Comparison of ENCODE assay signal across 8 cellular contexts in genomic region chr16:21820908-21821465, GRCh38. TPM values are rescaled to one million over a fixed set of nuclear protein-coding genes. Genes with fewer than 3 reads are reported as not detected.
DNase-seq lines count a peak whose midpoint lies in the region; ATAC-seq and TF ChIP-seq lines count a peak whose summit lies in the region.
"Not testable (repeated sequence)": the region's sequence is repeated elsewhere in the genome, so short reads cannot be mapped to it uniquely, and the experiment has no call there.

No MANE protein-coding gene starts in this region.

- not testable (repeated sequence) for H2AK5ac ChIP-seq in H9 (ENCODE audit: insufficient read length, low read length)

- CTCF ChIA-PET in AG04450 (lab: Charles Lee) (interaction anchor here (0.6 kb wide), 1 partner anchor 776 kb away, joined by 6 read pairs; no protein-coding TSS in a partner anchor), PC-9 (lab: Charles Lee) (interaction anchor here (0.6 kb wide), 1 partner anchor 164 kb away, joined by 4 read pairs; no protein-coding TSS in a partner anchor)
- CTCF ChIA-PET in naive thymus-derived CD4-positive, alpha-beta T cell (lab: Charles Lee): interaction anchor here (1.8 kb wide), 1 partner anchor 133 kb away, joined by 5 read pairs; the partner anchor contains the start of gene UQCRC2

- peak overlapping the region; percentile 53; the same call in 1 of the 2 replicates for H3K14ac ChIP-seq in H9 (ENCODE audit: insufficient read depth, low read length)

- H3K23ac ChIP-seq in H9 (ENCODE audit: insufficient read length, low read depth, low read length): not testable (repeated sequence)

- not testable (repeated sequence) for H3K27me3 Mint-ChIP-seq in H9 (ENCODE audit: low read depth); activated T-cell treated with anti-CD3 and anti-CD28 coated beads, Interleukin-2, amount 50 U/mL, for 72 hours (ENCODE audit: low read depth); naive thymus-derived CD4-positive, alpha-beta T cell

- H3F3A ChIP-seq in PC-9 (ENCODE audit: insufficient read depth, low read depth): not testable (repeated sequence)

- H3K9me3 Mint-ChIP-seq in H9; activated T-cell treated with anti-CD3 and anti-CD28 coated beads, Interleukin-2, amount 50 U/mL, for 72 hours; naive thymus-derived CD4-positive, alpha-beta T cell: not testable (repeated sequence)

- H3K79me2 ChIP-seq in H9 (ENCODE audit: insufficient read depth, low read length); PC-9 (ENCODE audit: low read depth); hepatocyte: not testable (repeated sequence)

- not testable (repeated sequence) for H3K23me2 ChIP-seq in H9 (ENCODE audit: insufficient read length, low read depth, low read length, poor library complexity, severe bottlenecking)

- H3K9ac ChIP-seq in H9 (ENCODE audit: extremely low read depth, insufficient read length, low read length): peak overlapping the region; percentile 83

- H3K9me3 ChIP-seq in AG04450 (ENCODE audit: control insufficient read depth, insufficient read depth, low read length); H9 (ENCODE audit: control insufficient read depth, low read depth, low read length); PC-9 (ENCODE audit: insufficient read depth, low read depth); hepatocyte (ENCODE audit: low read depth); naive thymus-derived CD4-positive, alpha-beta T cell (ENCODE audit: control insufficient read depth in 2 of 3, low read length in 3 of 3); spleen: not testable (repeated sequence)

- not testable (repeated sequence) for H4K20me1 ChIP-seq in H9 (ENCODE audit: control insufficient read depth, insufficient read depth, insufficient read length); PC-9 (ENCODE audit: insufficient read depth); hepatocyte (ENCODE audit: insufficient read depth, poor library complexity, severe bottlenecking)

- POLR2A ChIA-PET in AG04450 (lab: Yijun Ruan, JAX): interaction anchor here (1.3 kb wide), 1 partner anchor 132 kb away, joined by 3 read pairs; the partner anchor contains the start of gene UQCRC2
- POLR2A ChIA-PET in PC-9 (lab: Charles Lee; ENCODE audit: unreplicated experiment): not testable (repeated sequence)
- POLR2A ChIA-PET in naive thymus-derived CD4-positive, alpha-beta T cell (lab: Charles Lee): interaction anchor here (1.3 to 2.1 kb wide), 3 partner anchors 117 to 367 kb away, joined by 3 to 10 read pairs (median 3); partner anchors contain the start of gene UQCRC2

- not testable (repeated sequence) for H3K27me3 ChIP-seq in AG04450 (ENCODE audit: control insufficient read depth, insufficient read depth, low read length); H9 (ENCODE audit: insufficient read depth, low read length); PC-9 (ENCODE audit: insufficient read depth, low read depth); dorsolateral prefrontal cortex; hepatocyte; naive thymus-derived CD4-positive, alpha-beta T cell (ENCODE audit: control insufficient read depth in 2 of 2, insufficient read depth in 2 of 2, low read length in 2 of 2); spleen (replicated peaks in 1 of 7)

- peak overlapping the region; percentile 83 to 95 for H3K4me3 Mint-ChIP-seq in H9
- peak overlapping the region; percentile 90 to 94 for H3K4me3 Mint-ChIP-seq in activated T-cell treated with anti-CD3 and anti-CD28 coated beads, Interleukin-2, amount 50 U/mL, for 72 hours
- H3K4me3 Mint-ChIP-seq in naive thymus-derived CD4-positive, alpha-beta T cell: peak overlapping the region; percentile 94 to 99 (median 96)

- not testable (repeated sequence) for H2BK12ac ChIP-seq in H9 (ENCODE audit: insufficient read length, low read depth, low read length)

- H3K4me1 Mint-ChIP-seq in H9: not testable (repeated sequence)
- H3K4me1 Mint-ChIP-seq in activated T-cell treated with anti-CD3 and anti-CD28 coated beads, Interleukin-2, amount 50 U/mL, for 72 hours (ENCODE audit: low read depth): peaks cover 24% of the 10 kb centered on the region
- peaks cover 12 to 34% (median 21%) of the 10 kb centered on the region in 7 donors for H3K4me1 Mint-ChIP-seq in naive thymus-derived CD4-positive, alpha-beta T cell

- not testable (repeated sequence) for DNase-seq in AG04450 (ENCODE audit: low read depth, low spot score); H9; PC-9; activated T-cell treated with anti-CD3 and anti-CD28 coated beads, Interleukin-2, amount 50 U/mL, for 72 hours; dorsolateral prefrontal cortex; hepatocyte (ENCODE audit: low spot score); naive thymus-derived CD4-positive, alpha-beta T cell; spleen

- no CpG with 5 or more reads among the region's 15 CpGs for WGBS in H9 (ENCODE audit: extremely low coverage, insufficient read length, low lambda C conversion rate)
- WGBS in hepatocyte (ENCODE audit: low lambda C conversion rate, missing lambda C conversion rate): 98% methylated on average over 14 of the region's 15 CpGs
- WGBS in spleen, 5 donors: 67 to 73% (median 71%) methylated on average over 15 of the region's 15 CpGs

- not testable (repeated sequence) for H4K5ac ChIP-seq in H9 (ENCODE audit: insufficient read length, low read depth, low read length)

- not testable (repeated sequence) for H3K79me1 ChIP-seq in H9 (ENCODE audit: insufficient read depth, low read depth, low read length, poor library complexity, severe bottlenecking)

- H3K18ac ChIP-seq in H9 (ENCODE audit: insufficient read length, low read depth, low read length): not testable (repeated sequence)

- H3K27ac Mint-ChIP-seq in H9: peak overlapping the region in 2 of 3 experiments; percentile 88 to 97; a peak in 5 of 7 replicates
- peak overlapping the region; percentile 96 for H3K27ac Mint-ChIP-seq in activated T-cell treated with anti-CD3 and anti-CD28 coated beads, Interleukin-2, amount 50 U/mL, for 72 hours
- peak overlapping the region; percentile 96 to 100 (median 99) for H3K27ac Mint-ChIP-seq in naive thymus-derived CD4-positive, alpha-beta T cell

- not testable (repeated sequence) for H2BK120ac ChIP-seq in H9 (ENCODE audit: low read depth, low read length, poor library complexity, severe bottlenecking)

- H3K4me2 ChIP-seq in H9 (ENCODE audit: insufficient read depth, insufficient read length, low read length): peak overlapping the region; percentile 86
- H3K4me2 ChIP-seq in PC-9: peak overlapping the region; percentile 74
- H3K4me2 ChIP-seq in hepatocyte: peak overlapping the region; percentile 63

- not testable (repeated sequence) for H3K36me3 ChIP-seq in PC-9 (ENCODE audit: low read depth); hepatocyte (replicated peaks; ENCODE audit: insufficient read depth, low read depth); naive thymus-derived CD4-positive, alpha-beta T cell (ENCODE audit: control insufficient read depth in 2 of 3, insufficient read depth in 3 of 3, low read length in 3 of 3)
- H3K36me3 ChIP-seq in spleen: peaks cover 0 to 11% (median 3%) of the 10 kb centered on the region in 6 donors

- H2AFZ ChIP-seq in H9 (ENCODE audit: low read length); PC-9: not testable (repeated sequence)
- H2AFZ ChIP-seq in hepatocyte: peak overlapping the region; percentile 63

- TF ChIP-seq CTCF in AG04450 (IDR thresholded peaks at IDR 0.05; ENCODE audit: low read depth, low read length); H9 (conservative IDR thresholded peaks at IDR 0.05); PC-9 (conservative IDR thresholded peaks at IDR 0.05); dorsolateral prefrontal cortex (IDR thresholded peaks at IDR 0.05 in 54 of 56, conservative IDR thresholded peaks at IDR 0.05 in 2 of 56; ENCODE audit: low read depth in 1 of 56, partially characterized antibody in 56 of 56); hepatocyte (IDR thresholded peaks at IDR 0.05; ENCODE audit: poor library complexity); spleen (IDR thresholded peaks at IDR 0.05 in 8 of 11, conservative IDR thresholded peaks at IDR 0.05 in 3 of 11): not testable (repeated sequence)

- H3K9me2 ChIP-seq in PC-9 (ENCODE audit: insufficient read depth); hepatocyte (replicated peaks; ENCODE audit: insufficient read depth): not testable (repeated sequence)

- H3K27ac ChIP-seq in AG04450 (ENCODE audit: low read depth, low read length); H9 (ENCODE audit: insufficient read length, low read depth, low read length); PC-9: not testable (repeated sequence)
- peak overlapping the region in 18 of 59 donors; percentile 53 to 86 (median 68) for H3K27ac ChIP-seq in dorsolateral prefrontal cortex
- H3K27ac ChIP-seq in hepatocyte: peak overlapping the region; percentile 67
- peak overlapping the region; percentile 97 for H3K27ac ChIP-seq in naive thymus-derived CD4-positive, alpha-beta T cell (ENCODE audit: low read depth, low read length)
- H3K27ac ChIP-seq in spleen: peak overlapping the region; percentile 85 to 94 (median 88)

- H3K4me3 ChIP-seq in AG04450 (ENCODE audit: low read depth, low read length) (peak overlapping the region; percentile 65), PC-9 (peak overlapping the region; percentile 53; the same call in 1 of the 2 replicates), dorsolateral prefrontal cortex (peak overlapping the region in 56 of 59 donors; percentile 37 to 79 (median 68)), hepatocyte (peak overlapping the region; percentile 1), spleen (peak overlapping the region; percentile 42 to 74 (median 52))
- peak overlapping the region; percentile 91 for H3K4me3 ChIP-seq in naive thymus-derived CD4-positive, alpha-beta T cell (ENCODE audit: low read length)

- H3T11ph ChIP-seq in H9 (ENCODE audit: low read length): not testable (repeated sequence)

- peak overlapping the region; percentile 57 for H4K8ac ChIP-seq in H9 (replicated peaks; ENCODE audit: insufficient read length, low read depth, low read length)

- not testable (repeated sequence) for H3K4ac ChIP-seq in H9 (ENCODE audit: low read depth, low read length)

- not testable (repeated sequence) for H2BK20ac ChIP-seq in H9 (ENCODE audit: low read depth, low read length, poor library complexity, severe bottlenecking)

- ATAC-seq in activated T-cell treated with anti-CD3 and anti-CD28 coated beads, Interleukin-2, amount 50 U/mL, for 72 hours (replicated peaks in 1 of 2); naive thymus-derived CD4-positive, alpha-beta T cell: not testable (repeated sequence)

- H3K4me1 ChIP-seq in H9 (ENCODE audit: insufficient read depth, low read length); PC-9 (replicated peaks; ENCODE audit: insufficient read depth); hepatocyte (ENCODE audit: insufficient read depth); naive thymus-derived CD4-positive, alpha-beta T cell (ENCODE audit: control insufficient read depth in 2 of 2, insufficient read depth in 2 of 2, low read length in 2 of 2): not testable (repeated sequence)
- H3K4me1 ChIP-seq in spleen: peaks cover 0 to 28% (median 14%) of the 10 kb centered on the region in 6 donors

- not testable (repeated sequence) for H4K91ac ChIP-seq in H9 (ENCODE audit: insufficient read length, low read depth, low read length)

- TF ChIP-seq POLR2A in spleen (IDR thresholded peaks at IDR 0.05): not testable (repeated sequence)

- not testable (repeated sequence) for H3K56ac ChIP-seq in H9 (ENCODE audit: insufficient read length, low read depth, low read length)

- BruUV-seq in PC-9 (replicated peaks; lab: Mats Ljungman, UMichigan): not testable (repeated sequence)

- intact Hi-C loops in PC-9 (cut with micrococcal nuclease; ENCODE audit: unreplicated experiment); dorsolateral prefrontal cortex (cut with DNase I); spleen (cut with DNase I; ENCODE audit: low total_unique reads): not testable (repeated sequence)
- intact Hi-C loops in naive thymus-derived CD4-positive, alpha-beta T cell (cut with micrococcal nuclease): loop anchor here in 1 of 2 donors (1.0 kb wide), 1 partner anchor 132 kb away; the partner anchor contains the start of gene UQCRC2

- not testable (repeated sequence) for H2BK5ac ChIP-seq in H9 (ENCODE audit: insufficient read length, low read length)

- H2BK15ac ChIP-seq in H9 (ENCODE audit: low read depth, low read length): not testable (repeated sequence)

- H3K36me3 Mint-ChIP-seq in H9 (ENCODE audit: insufficient read depth in 1 of 3, low read depth in 3 of 3): peaks cover 2 to 16% (median 10%) of the 10 kb centered on the region in 3 experiments; a peak in 6 of 7 replicates
- H3K36me3 Mint-ChIP-seq in activated T-cell treated with anti-CD3 and anti-CD28 coated beads, Interleukin-2, amount 50 U/mL, for 72 hours (ENCODE audit: insufficient read depth in 2 of 2); naive thymus-derived CD4-positive, alpha-beta T cell: not testable (repeated sequence)

RNA-seq across cellular contexts. Expression of gene NPIPB4, which starts 36.6 kb away (rescaled TPM):
- polyA plus RNA-seq in AG04450 (2011; rRNA removed) (16.8 and 19.5 TPM in 2 replicates), hepatocyte (25.8 and 39.1 TPM in 2 replicates), spleen (10 to 100 TPM; 16.5 to 26.4 (median 22.5) TPM)
- polyA minus RNA-seq in AG04450 (2011; rRNA and poly(A)+ RNA removed): 37.6 and 44.4 TPM in 2 replicates
- total RNA-seq in H9 (2021) (110 and 161 TPM in 2 replicates), PC-9 (2021) (343 and 399 TPM in 2 replicates), dorsolateral prefrontal cortex (100 to 1,000 TPM; 161 to 618 (median 366) TPM), hepatocyte (16.0 and 26.1 TPM in 2 replicates), spleen (100 to 1,000 TPM in 6 of 7 donors, 10 to 100 TPM in 1; 86.6 to 470 (median 154) TPM)
- 100 to 1,000 TPM; 197 to 211 TPM for total RNA-seq in activated T-cell treated with anti-CD3 and anti-CD28 coated beads, Interleukin-2, amount 50 U/mL, for 72 hours
- 100 to 1,000 TPM; 221 to 409 (median 232) TPM for total RNA-seq in naive thymus-derived CD4-positive, alpha-beta T cell
- 1 to 10 TPM; 5.1 to 5.3 TPM for polyA plus RNA-seq in naive thymus-derived CD4-positive, alpha-beta T cell

Comparison
In these comparisons a context has a peak if more than half of its experiments do, and no peak if none do; other contexts are left out.
1. H3K4me3 ChIP-seq: peak in every context shown above with its lines; median percentile 91 in naive thymus-derived CD4-positive, alpha-beta T cell; 68 in dorsolateral prefrontal cortex; 65 in AG04450; 53 in PC-9; 52 in spleen; 1 in hepatocyte.